Comparison of ENCODE assay signal across 26 cellular contexts in the genomic region with DNA sequence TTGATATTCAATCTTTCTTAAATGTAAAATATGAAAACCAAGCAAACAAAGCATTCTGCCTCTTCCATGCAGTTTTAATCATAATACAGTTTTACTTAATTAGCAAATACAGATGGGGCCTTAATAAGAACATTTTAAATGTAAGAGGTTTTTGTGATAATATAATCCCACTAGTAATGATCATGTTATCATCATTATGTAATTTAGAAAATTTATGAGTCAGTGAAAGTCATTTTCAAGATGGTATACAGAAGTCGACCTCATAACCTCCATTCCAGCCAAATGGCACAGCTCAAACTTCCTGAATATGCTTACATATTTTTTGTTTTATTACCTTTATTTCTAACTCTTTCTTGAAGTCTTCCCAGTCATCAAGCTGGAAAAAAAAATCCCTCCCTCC.
DNase-seq lines count a peak whose midpoint lies in the region; ATAC-seq, FAIRE-seq and TF ChIP-seq lines count a peak whose summit lies in the region.
"Had no signal": no experiment of that assay in that cellular context is flagged by ENCODE, and none has a peak within 500 bp of the region (broad histone marks: within the 10 kb centered on the region; RNA-seq: fewer than 3 reads in every experiment).

No MANE protein-coding gene starts in this region.

- FAIRE-seq in RCC 7860 (lab: Jason Lieb, UNC), result peak; percentile 8
- FAIRE-seq: A549, GM19239 had no signal

- H3K4me3 ChIP-seq in BE2C (ENCODE audit: low read depth, low read length), result peak overlapping the region; percentile 4; the same call in 1 of the 2 replicates
- H3K4me3 ChIP-seq: A549; BLaER1 treated with 17β-estradiol and CSF1 and Interleukin-3, amounts not matched to agents 10 nM and 100 nM; Peyer's patch; right atrium auricular region; stomach; tibial nerve had no signal

- peaks cover 5% of the 10 kb centered on the region for H3K9me3 Mint-ChIP-seq in nephron
- no peaks in the 10 kb centered on the region for H3K9me3 Mint-ChIP-seq in stimulated activated naive CD8-positive, alpha-beta T cell treated with anti-CD3 and anti-CD28 coated beads, Interleukin-15, amount 100 ng/mL, for 72 hours
- H3K9me3 Mint-ChIP-seq in stimulated activated memory B cell treated with anti-CD40 and anti-IgM and Interleukin-4, amounts not matched to agents 10 μg/mL and 1 μg/mL and 100 μg/mL, for 72 hours, result no peaks in the 10 kb centered on the region
- H3K9me3 Mint-ChIP-seq: activated CD4-positive, alpha-beta memory T cell treated with anti-CD3 and anti-CD28 coated beads for 36 hours; memory B cell had no signal

- TF ChIP-seq CTCF in BE2C (IDR thresholded peaks at IDR 0.05; ENCODE audit: low read depth, low read length) (no peak), nephron (IDR thresholded peaks at IDR 0.05; ENCODE audit: unreplicated experiment in 3 of 3) (no peak)

- no peak for ATAC-seq in GM21825 (IDR thresholded peaks at IDR 0.05; ENCODE audit: unreplicated experiment)
- no peak for ATAC-seq in left colon
- ATAC-seq in stimulated activated naive CD8-positive, alpha-beta T cell treated with anti-CD3 and anti-CD28 coated beads, Interleukin-15, amount 100 ng/mL, for 72 hours, result no peak
- no peak for ATAC-seq in stimulated activated memory B cell treated with anti-CD40 and anti-IgM and Interleukin-4, amounts not matched to agents 10 μg/mL and 1 μg/mL and 100 μg/mL, for 72 hours
- ATAC-seq: A549 had no signal

- H3K4me1 Mint-ChIP-seq in nephron, result peaks cover 29% of the 10 kb centered on the region
- peaks cover 47% of the 10 kb centered on the region for H3K4me1 Mint-ChIP-seq in stimulated activated naive CD8-positive, alpha-beta T cell treated with anti-CD3 and anti-CD28 coated beads, Interleukin-15, amount 100 ng/mL, for 72 hours
- no peaks in the 10 kb centered on the region for H3K4me1 Mint-ChIP-seq in stimulated activated memory B cell treated with anti-CD40 and anti-IgM and Interleukin-4, amounts not matched to agents 10 μg/mL and 1 μg/mL and 100 μg/mL, for 72 hours
- H3K4me1 Mint-ChIP-seq: memory B cell had no signal

- peaks cover 30% of the 10 kb centered on the region for H3K4me1 ChIP-seq in BE2C
- H3K4me1 ChIP-seq: BLaER1 treated with 17β-estradiol and CSF1 and Interleukin-3, amounts not matched to agents 10 nM and 100 nM; Caco-2; Peyer's patch had no signal

- H3K4me3 Mint-ChIP-seq in nephron, result no peak overlapping the region
- H3K4me3 Mint-ChIP-seq in stimulated activated naive CD8-positive, alpha-beta T cell treated with anti-CD3 and anti-CD28 coated beads, Interleukin-15, amount 100 ng/mL, for 72 hours, result no peak overlapping the region
- H3K4me3 Mint-ChIP-seq in stimulated activated memory B cell treated with anti-CD40 and anti-IgM and Interleukin-4, amounts not matched to agents 10 μg/mL and 1 μg/mL and 100 μg/mL, for 72 hours, result no peak overlapping the region
- H3K4me3 Mint-ChIP-seq: activated CD4-positive, alpha-beta memory T cell treated with anti-CD3 and anti-CD28 coated beads for 36 hours; brain; memory B cell had no signal

- no peaks in the 10 kb centered on the region for H3K27me3 Mint-ChIP-seq in nephron (ENCODE audit: low read depth)
- no peaks in the 10 kb centered on the region for H3K27me3 Mint-ChIP-seq in stimulated activated naive CD8-positive, alpha-beta T cell treated with anti-CD3 and anti-CD28 coated beads, Interleukin-15, amount 100 ng/mL, for 72 hours
- peaks cover 15% of the 10 kb centered on the region for H3K27me3 Mint-ChIP-seq in stimulated activated memory B cell treated with anti-CD40 and anti-IgM and Interleukin-4, amounts not matched to agents 10 μg/mL and 1 μg/mL and 100 μg/mL, for 72 hours
- H3K27me3 Mint-ChIP-seq: activated CD4-positive, alpha-beta memory T cell treated with anti-CD3 and anti-CD28 coated beads for 36 hours; brain had no signal

- DNase-seq in BE2C, result peak; percentile 29
- no peak for DNase-seq in RCC 7860 (ENCODE audit: low spot score)
- DNase-seq in dermis blood vessel endothelial cell, result peak; percentile 51
- no peak for DNase-seq in left colon
- no peak for DNase-seq in stimulated activated naive CD8-positive, alpha-beta T cell treated with anti-CD3 and anti-CD28 coated beads, Interleukin-15, amount 100 ng/mL, for 72 hours
- DNase-seq: activated CD4-positive, alpha-beta memory T cell treated with anti-CD3 and anti-CD28 coated beads for 36 hours; activated effector memory CD4-positive, alpha-beta T cell treated with anti-CD3 and anti-CD28 coated beads, Interleukin-2, amount 50 U/mL, for 16 hours; Caco-2; cortex of kidney; DND-41; foreskin melanocyte; kidney glomerular epithelial cell; NCI-H2081 treated with DMSO at 0.1 percent for 48 hours; Peyer's patch; stimulated activated CD4-positive, alpha-beta T cell treated with anti-CD3 and anti-CD28 coated beads, Interleukin-12 subunit alpha, Interleukin-12 subunit beta, amount 100 ng/mL, for 4 hours; stomach had no signal

- H3K9me3 ChIP-seq in BE2C, result no peaks in the 10 kb centered on the region
- H3K9me3 ChIP-seq: A549; BLaER1 treated with 17β-estradiol and CSF1 and Interleukin-3, amounts not matched to agents 10 nM and 100 nM; Caco-2; Peyer's patch; right atrium auricular region; stomach had no signal

- H3K36me3 Mint-ChIP-seq in nephron (ENCODE audit: low read depth), result peaks cover 45% of the 10 kb centered on the region
- no peaks in the 10 kb centered on the region for H3K36me3 Mint-ChIP-seq in stimulated activated memory B cell treated with anti-CD40 and anti-IgM and Interleukin-4, amounts not matched to agents 10 μg/mL and 1 μg/mL and 100 μg/mL, for 72 hours
- H3K36me3 Mint-ChIP-seq: activated CD4-positive, alpha-beta memory T cell treated with anti-CD3 and anti-CD28 coated beads for 36 hours; memory B cell had no signal

- no peaks in the 10 kb centered on the region for H3K27me3 ChIP-seq in BE2C
- H3K27me3 ChIP-seq: BLaER1 treated with 17β-estradiol and CSF1 and Interleukin-3, amounts not matched to agents 10 nM and 100 nM; Peyer's patch; right atrium auricular region; stomach; tibial nerve had no signal

- H3K36me3 ChIP-seq in BE2C, result no peaks in the 10 kb centered on the region
- H3K36me3 ChIP-seq: Peyer's patch, right atrium auricular region, stomach had no signal

- intact Hi-C loops in left colon (cut with DNase I, micrococcal nuclease), result loop anchor here in 1 of 2 donors (5.0 kb wide), 2 partner anchors 293 to 318 kb away; no protein-coding TSS in a partner anchor

- H3K27ac Mint-ChIP-seq in nephron, result peak overlapping the region; percentile 65 to 78 (median 71)
- no peak overlapping the region for H3K27ac Mint-ChIP-seq in stimulated activated naive CD8-positive, alpha-beta T cell treated with anti-CD3 and anti-CD28 coated beads, Interleukin-15, amount 100 ng/mL, for 72 hours
- no peak overlapping the region for H3K27ac Mint-ChIP-seq in stimulated activated memory B cell treated with anti-CD40 and anti-IgM and Interleukin-4, amounts not matched to agents 10 μg/mL and 1 μg/mL and 100 μg/mL, for 72 hours
- H3K27ac Mint-ChIP-seq: activated CD4-positive, alpha-beta memory T cell treated with anti-CD3 and anti-CD28 coated beads for 36 hours; memory B cell had no signal

Comparison
In these comparisons a context has a peak if more than half of its experiments do, and no peak if none do; other contexts are left out.
1. DNase-seq: peak in BE2C (single experiment) and dermis blood vessel endothelial cell (single experiment); none in RCC 7860 (single experiment), left colon (0 of 2) and stimulated activated naive CD8-positive, alpha-beta T cell treated with anti-CD3 and anti-CD28 coated beads, Interleukin-15, amount 100 ng/mL, for 72 hours (0 of 2).
2. H3K27ac Mint-ChIP-seq: peak in nephron (3 of 3); none in stimulated activated naive CD8-positive, alpha-beta T cell treated with anti-CD3 and anti-CD28 coated beads, Interleukin-15, amount 100 ng/mL, for 72 hours (0 of 2) and stimulated activated memory B cell treated with anti-CD40 and anti-IgM and Interleukin-4, amounts not matched to agents 10 μg/mL and 1 μg/mL and 100 μg/mL, for 72 hours (single experiment).